ENCODE assay signal across 16 cellular contexts in genomic region chr1:19421365-19421764, GRCh38.
DNase-seq lines count a peak whose midpoint lies in the region; ATAC-seq, FAIRE-seq and TF ChIP-seq lines count a peak whose summit lies in the region.
"Had no signal": no experiment of that assay in that cellular context is flagged by ENCODE, and none has a peak within 500 bp of the region (broad histone marks: within the 10 kb centered on the region; RNA-seq: fewer than 3 reads in every experiment).

No MANE protein-coding gene starts in this region.

- in situ Hi-C loops in GM13976 (cut with MboI; ENCODE audit: low sequenced_read_pairs, unreplicated experiment), result no loop called here

- ATAC-seq in Right ventricle myocardium superior (ENCODE audit: poor library complexity), result peak; percentile 8
- ATAC-seq in GM19328 (IDR thresholded peaks at IDR 0.05; ENCODE audit: unreplicated experiment), result no peak
- ATAC-seq: SK-N-SH treated with all-trans-retinoic acid at 6 μM for 48 hours had no signal

- H3K27ac ChIP-seq in astrocyte (ENCODE audit: low read depth, low read length) (no peak overlapping the region), tibial artery (peak overlapping the region; percentile 85 to 88)

- H3K4me3 Mint-ChIP-seq in astrocyte (ENCODE audit: unreplicated experiment), result peak overlapping the region; percentile 4
- H3K4me3 Mint-ChIP-seq: dendritic cell treated with granulocyte-macrophage colony-stimulating factor and Interleukin-4, amounts not matched to agents 40 ng/mL and 50 ng/mL, for 4 days had no signal

- H3K36me3 ChIP-seq in astrocyte (ENCODE audit: insufficient read depth, low read length) (peaks cover 23% of the 10 kb centered on the region), tibial artery (peaks cover 0 to 15% (median 13%) of the 10 kb centered on the region in 3 donors)

- no peak for DNase-seq in Right ventricle myocardium superior
- no peak for DNase-seq in cardiac septum (ENCODE audit: low spot score)
- DNase-seq in astrocyte (ENCODE audit: low read depth), result no peak
- DNase-seq in myocyte (ENCODE audit: low read depth), result peak; percentile 42
- no peak for DNase-seq in tibial artery
- no peak for DNase-seq in GM13976 (ENCODE audit: low spot score)
- DNase-seq in NK-92 treated with Interleukin-12 subunit alpha and Interleukin-12 subunit beta, amount 100 ng/mL, for 24 hours (lab: John Stamatoyannopoulos, UW), result no peak
- DNase-seq: activated CD8-positive, alpha-beta memory T cell treated with anti-CD3 and anti-CD28 coated beads, Interleukin-2, amount 50 U/mL, for 48 hours; amniotic stem cell; DMS153; H7; hippocampal formation; stimulated activated naive CD4-positive, alpha-beta T cell had no signal

- intact Hi-C loops in Right ventricle myocardium superior (cut with DNase I) (no loop called here), cardiac septum (cut with DNase I) (no loop called here), tibial artery (cut with DNase I; ENCODE audit: low total_unique reads) (no loop called here)

- H3K36me3 Mint-ChIP-seq in astrocyte (ENCODE audit: low read depth, unreplicated experiment), result peaks cover 9% of the 10 kb centered on the region

- H3K4me1 Mint-ChIP-seq in astrocyte (ENCODE audit: low read depth, unreplicated experiment), result peaks cover 29% of the 10 kb centered on the region

- H2AFZ ChIP-seq in astrocyte (ENCODE audit: low read depth, low read length), result no peak overlapping the region

- TF ChIP-seq CTCF in astrocyte (IDR thresholded peaks at IDR 0.05; ENCODE audit: insufficient read depth, low read depth, low read length), result no peak
- TF ChIP-seq CTCF in tibial artery (IDR thresholded peaks at IDR 0.05), result no peak
- no peak for TF ChIP-seq CTCF in GM13976 (IDR thresholded peaks at IDR 0.05; ENCODE audit: borderline replicate concordance, control extremely low read depth, extremely low read depth, insufficient read depth, missing control alignments)

- H3K4me3 ChIP-seq in astrocyte (ENCODE audit: insufficient read depth, low read depth, low read length) (no peak overlapping the region), tibial artery (no peak overlapping the region)

- H3K27me3 ChIP-seq in astrocyte (ENCODE audit: insufficient read depth, low read length) (no peaks in the 10 kb centered on the region), tibial artery (no peaks in the 10 kb centered on the region)

- H3K4me1 ChIP-seq in astrocyte (ENCODE audit: insufficient read depth, low read length), result peaks cover 7% of the 10 kb centered on the region
- H3K4me1 ChIP-seq in tibial artery, result peaks cover 0 to 97% (median 77%) of the 10 kb centered on the region in 4 donors

- peaks cover 100% of the 10 kb centered on the region for H3K79me2 ChIP-seq in astrocyte (ENCODE audit: insufficient read depth, low read length)

- no peak overlapping the region for H3K27ac Mint-ChIP-seq in astrocyte (ENCODE audit: unreplicated experiment)
- H3K27ac Mint-ChIP-seq: dendritic cell treated with granulocyte-macrophage colony-stimulating factor and Interleukin-4, amounts not matched to agents 40 ng/mL and 50 ng/mL, for 4 days had no signal

- H4K20me1 ChIP-seq in astrocyte (ENCODE audit: insufficient read depth, low read length), result peaks cover 99% of the 10 kb centered on the region

- H3K27me3 Mint-ChIP-seq in astrocyte (ENCODE audit: low read depth, unreplicated experiment), result no peaks in the 10 kb centered on the region
- H3K27me3 Mint-ChIP-seq: dendritic cell treated with granulocyte-macrophage colony-stimulating factor and Interleukin-4, amounts not matched to agents 40 ng/mL and 50 ng/mL, for 4 days had no signal

- FAIRE-seq in astrocyte (lab: Jason Lieb, UNC), result no peak

- no peak overlapping the region for H3K4me2 ChIP-seq in astrocyte (ENCODE audit: low read length)

- no peak overlapping the region for H3K9ac ChIP-seq in astrocyte (ENCODE audit: low read length)

- H3K9me3 ChIP-seq in astrocyte (ENCODE audit: insufficient read depth, low read depth, low read length), result no peaks in the 10 kb centered on the region
- H3K9me3 ChIP-seq in tibial artery, result no peaks in the 10 kb centered on the region

- peaks cover 3% of the 10 kb centered on the region for H3K9me3 Mint-ChIP-seq in astrocyte (ENCODE audit: unreplicated experiment)
